ENCODE assay signal across 29 cellular contexts in the genomic region with DNA sequence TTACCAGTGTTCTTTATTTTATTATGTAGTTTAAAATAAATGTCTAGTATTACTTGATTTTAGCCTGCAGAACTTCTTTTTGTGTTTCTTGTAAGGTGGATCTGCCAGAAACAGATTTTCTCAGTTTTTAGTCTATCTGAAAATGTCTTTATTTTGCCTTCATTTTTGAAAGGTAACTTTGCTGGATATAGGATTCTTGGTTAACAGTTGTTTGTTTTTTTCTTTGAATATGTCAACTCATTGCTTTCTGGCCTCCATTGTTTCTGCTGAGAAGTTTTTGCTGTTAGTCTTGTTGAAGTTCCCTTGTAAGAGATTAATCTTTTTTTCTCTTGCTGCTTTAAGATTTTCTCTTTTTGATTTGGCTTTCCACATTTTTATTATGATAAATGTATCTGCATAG.
"Had no signal": no experiment of that assay in that cellular context is flagged by ENCODE, and none has a peak within 500 bp of the region (broad histone marks: within the 10 kb centered on the region; RNA-seq: fewer than 3 reads in every experiment).

No MANE protein-coding gene starts in this region.

- H3K9me3 ChIP-seq: body of pancreas had no signal

- H3K4me3 Mint-ChIP-seq: activated B cell treated with CpG ODN at 0.5 μM for 24 hours; activated naive CD4-positive, alpha-beta T cell treated with anti-CD3 and anti-CD28 coated beads for 36 hours; activated naive CD4-positive, alpha-beta T cell treated with anti-CD3 and anti-CD28 coated beads, Interleukin-2, amount 50 U/mL, for 24 hours; activated naive CD8-positive, alpha-beta T cell treated with anti-CD3 and anti-CD28 coated beads for 36 hours; activated naive CD8-positive, alpha-beta T cell treated with anti-CD3 and anti-CD28 coated beads, Interleukin-2, amount 50 U/mL, for 24 hours; activated T-cell treated with anti-CD3 and anti-CD28 coated beads, Interleukin-2, amount 50 U/mL, for 24 hours; T-helper 17 cell had no signal

- ATAC-seq: activated CD4-positive, CD25-positive, alpha-beta regulatory T cell treated with anti-CD3 and anti-CD28 coated beads, Interleukin-2, amount 50 U/mL, for 24 hours; activated naive CD8-positive, alpha-beta T cell treated with anti-CD3 and anti-CD28 coated beads, Interleukin-2, amount 50 U/mL, for 24 hours; body of pancreas; foreskin keratinocyte; gastroesophageal sphincter; heart right ventricle; T-helper 17 cell had no signal

- H3K27me3 Mint-ChIP-seq: activated B cell treated with CpG ODN at 0.5 μM for 24 hours; activated CD4-positive, alpha-beta memory T cell treated with anti-CD3 and anti-CD28 coated beads, Interleukin-2, amount 10 ng/mL, durations not matched to agents 7 days and 5 days; activated naive CD4-positive, alpha-beta T cell treated with anti-CD3 and anti-CD28 coated beads, Interleukin-2, amount 50 U/mL, for 24 hours; activated naive CD8-positive, alpha-beta T cell treated with anti-CD3 and anti-CD28 coated beads for 36 hours; activated naive CD8-positive, alpha-beta T cell treated with anti-CD3 and anti-CD28 coated beads, Interleukin-2, amount 50 U/mL, for 24 hours; activated T-cell treated with anti-CD3 and anti-CD28 coated beads, Interleukin-2, amount 50 U/mL, for 24 hours; T-helper 17 cell had no signal

- H3K4me3 ChIP-seq: adrenal gland, body of pancreas, esophagus muscularis mucosa, gastroesophageal sphincter, heart right ventricle had no signal

- H3K27me3 ChIP-seq: adrenal gland, body of pancreas, esophagus muscularis mucosa, foreskin keratinocyte, gastroesophageal sphincter, heart right ventricle had no signal

- H3K4me1 Mint-ChIP-seq: activated B cell treated with CpG ODN at 0.5 μM for 24 hours had no signal

- H3K4me1 ChIP-seq: adrenal gland, esophagus muscularis mucosa, foreskin keratinocyte, gastroesophageal sphincter, heart right ventricle had no signal

- H3K27ac ChIP-seq: adrenal gland, body of pancreas, esophagus muscularis mucosa, foreskin keratinocyte, gastroesophageal sphincter, heart right ventricle, WERI-Rb-1 had no signal

- DNase-seq: activated B cell treated with CpG ODN at 0.5 μM for 24 hours; activated CD4-positive, alpha-beta memory T cell treated with anti-CD3 and anti-CD28 coated beads, Interleukin-2, amount 10 ng/mL, durations not matched to agents 7 days and 5 days; activated CD4-positive, alpha-beta T cell treated with anti-CD3 and anti-CD28 coated beads for 48 hours; activated CD8-positive, alpha-beta memory T cell treated with anti-CD3 and anti-CD28 coated beads, Interleukin-2, amount 50 U/mL, for 48 hours; activated effector memory CD4-positive, alpha-beta T cell treated with anti-CD3 and anti-CD28 coated beads, Interleukin-2, amount 50 U/mL, for 16 hours; activated naive CD4-positive, alpha-beta T cell treated with anti-CD3 and anti-CD28 coated beads for 36 hours; activated naive CD8-positive, alpha-beta T cell treated with anti-CD3 and anti-CD28 coated beads for 36 hours; activated naive CD8-positive, alpha-beta T cell treated with anti-CD3 and anti-CD28 coated beads, Interleukin-2, amount 50 U/mL, for 24 hours; activated T-cell treated with anti-CD3 and anti-CD28 coated beads for 4 hours; activated T-cell treated with anti-CD3 and anti-CD28 coated beads, Interleukin-2, amount 50 U/mL, for 24 hours; adrenal gland; amygdala; aorta; body of pancreas; caudate nucleus; cortex of kidney; dermis blood vessel endothelial cell; effector CD8-positive, alpha-beta T cell; foreskin keratinocyte; heart right ventricle; T-helper 1 cell; T-helper 17 cell; T1000; WERI-Rb-1 had no signal

- H3K27ac Mint-ChIP-seq: activated B cell treated with CpG ODN at 0.5 μM for 24 hours; activated CD4-positive, alpha-beta memory T cell treated with anti-CD3 and anti-CD28 coated beads, Interleukin-2, amount 10 ng/mL, durations not matched to agents 7 days and 5 days; activated naive CD4-positive, alpha-beta T cell treated with anti-CD3 and anti-CD28 coated beads for 36 hours; activated naive CD8-positive, alpha-beta T cell treated with anti-CD3 and anti-CD28 coated beads for 36 hours; activated naive CD8-positive, alpha-beta T cell treated with anti-CD3 and anti-CD28 coated beads, Interleukin-2, amount 50 U/mL, for 24 hours; activated T-helper 1 cell treated with anti-CD3 and anti-CD28 coated beads, Interleukin-12 subunit alpha, Interleukin-12 subunit beta, Interleukin-2, Interleukin-4 antibody, amounts not matched to agents 30 ng/mL and 10 ng/mL and 1 ng/mL, durations not matched to agents 14 hours and 24 hours and 36 hours; T-helper 17 cell had no signal
